In genomic region chr10:30708234-30708633, GRCh38 we compare ENCODE assay signal across 32 cellular contexts.
"Had no signal": no experiment of that assay in that cellular context is flagged by ENCODE, and none has a peak within 500 bp of the region (broad histone marks: within the 10 kb centered on the region; RNA-seq: fewer than 3 reads in every experiment).

No MANE protein-coding gene starts in this region.

- H3K36me3 ChIP-seq: adrenal gland, breast epithelium, cardiac muscle cell, colonic mucosa, esophagus squamous epithelium, gastroesophageal sphincter had no signal

- H3K4me1 ChIP-seq: adrenal gland, breast epithelium, colonic mucosa, esophagus squamous epithelium, gastroesophageal sphincter had no signal

- H3K4me3 ChIP-seq: adrenal gland, breast epithelium, cardiac muscle cell, colonic mucosa, esophagus squamous epithelium, gastroesophageal sphincter had no signal

- DNase-seq: activated CD4-positive, alpha-beta T cell treated with anti-CD3 and anti-CD28 coated beads for 1 hour; activated CD4-positive, alpha-beta T cell treated with anti-CD3 and anti-CD28 coated beads for 4 hours; activated CD4-positive, alpha-beta T cell treated with anti-CD3 and anti-CD28 coated beads, Interleukin-2, amount 10 ng/mL, durations not matched to agents 7 days and 5 days; activated CD4-positive, alpha-beta T cell treated with anti-CD3 and anti-CD28 coated beads, Interleukin-2, amount 50 U/mL, for 4 hours; activated CD8-positive, alpha-beta memory T cell treated with anti-CD3 and anti-CD28 coated beads, Interleukin-2, amount 10 ng/mL, durations not matched to agents 7 days and 5 days; activated CD8-positive, alpha-beta memory T cell treated with anti-CD3 and anti-CD28 coated beads, Interleukin-2, amount 50 U/mL, for 4 hours; activated CD8-positive, alpha-beta T cell treated with anti-CD3 and anti-CD28 coated beads, Interleukin-2, amount 10 ng/mL, durations not matched to agents 7 days and 5 days; activated effector memory CD4-positive, alpha-beta T cell treated with anti-CD3 and anti-CD28 coated beads, Interleukin-2, amount 50 U/mL, for 16 hours; activated naive CD4-positive, alpha-beta T cell treated with anti-CD3 and anti-CD28 coated beads for 36 hours; activated naive CD8-positive, alpha-beta T cell treated with anti-CD3 and anti-CD28 coated beads for 36 hours; activated naive CD8-positive, alpha-beta T cell treated with anti-CD3 and anti-CD28 coated beads, Interleukin-2, amount 50 U/mL, for 24 hours; activated T-cell treated with anti-CD3 and anti-CD28 coated beads, Interleukin-2, amount 50 U/mL, for 1 hour; amygdala; aorta; central memory CD4-positive, alpha-beta T cell; cerebellar nuclear complex; colonic mucosa; effector CD8-positive, alpha-beta T cell; esophagus squamous epithelium; foreskin melanocyte; head of caudate nucleus; T-helper 2 cell had no signal

- H3K27me3 Mint-ChIP-seq: activated CD4-positive, alpha-beta T cell treated with anti-CD3 and anti-CD28 coated beads, Interleukin-2, amount 10 ng/mL, durations not matched to agents 7 days and 5 days; activated CD8-positive, alpha-beta memory T cell treated with anti-CD3 and anti-CD28 coated beads, Interleukin-2, amount 10 ng/mL, durations not matched to agents 7 days and 5 days; activated naive CD4-positive, alpha-beta T cell treated with anti-CD3 and anti-CD28 coated beads, Interleukin-2, amount 50 U/mL, for 24 hours; activated naive CD8-positive, alpha-beta T cell treated with anti-CD3 and anti-CD28 coated beads for 36 hours; activated naive CD8-positive, alpha-beta T cell treated with anti-CD3 and anti-CD28 coated beads, Interleukin-2, amount 50 U/mL, for 24 hours had no signal

- H3K9me3 ChIP-seq: adrenal gland, breast epithelium, colonic mucosa, gastroesophageal sphincter had no signal

- H3K27ac ChIP-seq: adrenal gland, breast epithelium, cardiac muscle cell, colonic mucosa, epithelial cell of prostate, esophagus squamous epithelium, gastroesophageal sphincter had no signal

- H3K27ac Mint-ChIP-seq: activated CD4-positive, alpha-beta T cell treated with anti-CD3 and anti-CD28 coated beads, Interleukin-2, amount 10 ng/mL, durations not matched to agents 7 days and 5 days; activated CD8-positive, alpha-beta memory T cell treated with anti-CD3 and anti-CD28 coated beads, Interleukin-2, amount 10 ng/mL, durations not matched to agents 7 days and 5 days; activated CD8-positive, alpha-beta T cell treated with anti-CD3 and anti-CD28 coated beads, Interleukin-2, amount 10 ng/mL, durations not matched to agents 7 days and 5 days; activated naive CD4-positive, alpha-beta T cell treated with anti-CD3 and anti-CD28 coated beads for 36 hours; activated naive CD4-positive, alpha-beta T cell treated with anti-CD3 and anti-CD28 coated beads, Interleukin-2, amount 50 U/mL, for 24 hours; activated naive CD8-positive, alpha-beta T cell treated with anti-CD3 and anti-CD28 coated beads for 36 hours; activated naive CD8-positive, alpha-beta T cell treated with anti-CD3 and anti-CD28 coated beads, Interleukin-2, amount 50 U/mL, for 24 hours; activated T-helper 1 cell treated with anti-CD3 and anti-CD28 coated beads, Interleukin-12 subunit alpha, Interleukin-12 subunit beta, Interleukin-2, Interleukin-4 antibody, amounts not matched to agents 30 ng/mL and 10 ng/mL and 1 ng/mL, durations not matched to agents 14 hours and 24 hours and 36 hours; brain had no signal

- H3K27me3 ChIP-seq: adrenal gland, breast epithelium, cardiac muscle cell, colonic mucosa had no signal

- H3K4me3 Mint-ChIP-seq: activated CD4-positive, alpha-beta T cell treated with anti-CD3 and anti-CD28 coated beads, Interleukin-2, amount 10 ng/mL, durations not matched to agents 7 days and 5 days; activated CD8-positive, alpha-beta memory T cell treated with anti-CD3 and anti-CD28 coated beads, Interleukin-2, amount 10 ng/mL, durations not matched to agents 7 days and 5 days; activated CD8-positive, alpha-beta T cell treated with anti-CD3 and anti-CD28 coated beads, Interleukin-2, amount 10 ng/mL, durations not matched to agents 7 days and 5 days; activated naive CD4-positive, alpha-beta T cell treated with anti-CD3 and anti-CD28 coated beads for 36 hours; activated naive CD4-positive, alpha-beta T cell treated with anti-CD3 and anti-CD28 coated beads, Interleukin-2, amount 50 U/mL, for 24 hours; activated naive CD8-positive, alpha-beta T cell treated with anti-CD3 and anti-CD28 coated beads for 36 hours; activated naive CD8-positive, alpha-beta T cell treated with anti-CD3 and anti-CD28 coated beads, Interleukin-2, amount 50 U/mL, for 24 hours; activated T-helper 1 cell treated with anti-CD3 and anti-CD28 coated beads, Interleukin-12 subunit alpha, Interleukin-12 subunit beta, Interleukin-2, Interleukin-4 antibody, amounts not matched to agents 30 ng/mL and 10 ng/mL and 1 ng/mL, durations not matched to agents 14 hours and 24 hours and 36 hours; brain had no signal

- ATAC-seq: activated CD8-positive, alpha-beta memory T cell treated with anti-CD3 and anti-CD28 coated beads, Interleukin-2, amount 10 ng/mL, durations not matched to agents 7 days and 5 days; activated CD8-positive, alpha-beta T cell treated with anti-CD3 and anti-CD28 coated beads, Interleukin-2, amount 10 ng/mL, durations not matched to agents 7 days and 5 days; activated naive CD8-positive, alpha-beta T cell treated with anti-CD3 and anti-CD28 coated beads, Interleukin-2, amount 50 U/mL, for 24 hours; gastroesophageal sphincter had no signal

- FAIRE-seq: endometrium, endothelial cell of umbilical vein had no signal
